1 cellular context compared by ENCODE assay signal in genomic region chr4:101086801-101087586, GRCh38.
TF ChIP-seq lines count a peak whose summit lies in the region.

No MANE protein-coding gene starts in this region.

TF ChIP-seq in GM12878, 131 proteins besides CTCF, POLR2A, EP300 and RAD21 (continued from another document):
- TF ChIP-seq BCLAF1 (IDR thresholded peaks at IDR 0.05) (no peak), BMI1 (IDR thresholded peaks at IDR 0.05; ENCODE audit: borderline replicate concordance) (no peak), DPF2 (IDR thresholded peaks at IDR 0.05) (no peak), E2F8 (IDR thresholded peaks at IDR 0.05; ENCODE audit: low read depth, partially characterized antibody) (no peak), SMARCA5 (IDR thresholded peaks at IDR 0.05) (no peak), SREBF1 (IDR thresholded peaks at IDR 0.05; ENCODE audit: low read length) (no peak), IRF5 (IDR thresholded peaks at IDR 0.05; ENCODE audit: borderline replicate concordance) (no peak), ZBTB4 (CRISPR knock-in tag; IDR thresholded peaks at IDR 0.05) (no peak), NKRF (conservative IDR thresholded peaks at IDR 0.05) (no peak), ZBTB33 (IDR thresholded peaks at IDR 0.05) (no peak)
